13 cellular contexts compared by ENCODE assay signal in the genomic region with DNA sequence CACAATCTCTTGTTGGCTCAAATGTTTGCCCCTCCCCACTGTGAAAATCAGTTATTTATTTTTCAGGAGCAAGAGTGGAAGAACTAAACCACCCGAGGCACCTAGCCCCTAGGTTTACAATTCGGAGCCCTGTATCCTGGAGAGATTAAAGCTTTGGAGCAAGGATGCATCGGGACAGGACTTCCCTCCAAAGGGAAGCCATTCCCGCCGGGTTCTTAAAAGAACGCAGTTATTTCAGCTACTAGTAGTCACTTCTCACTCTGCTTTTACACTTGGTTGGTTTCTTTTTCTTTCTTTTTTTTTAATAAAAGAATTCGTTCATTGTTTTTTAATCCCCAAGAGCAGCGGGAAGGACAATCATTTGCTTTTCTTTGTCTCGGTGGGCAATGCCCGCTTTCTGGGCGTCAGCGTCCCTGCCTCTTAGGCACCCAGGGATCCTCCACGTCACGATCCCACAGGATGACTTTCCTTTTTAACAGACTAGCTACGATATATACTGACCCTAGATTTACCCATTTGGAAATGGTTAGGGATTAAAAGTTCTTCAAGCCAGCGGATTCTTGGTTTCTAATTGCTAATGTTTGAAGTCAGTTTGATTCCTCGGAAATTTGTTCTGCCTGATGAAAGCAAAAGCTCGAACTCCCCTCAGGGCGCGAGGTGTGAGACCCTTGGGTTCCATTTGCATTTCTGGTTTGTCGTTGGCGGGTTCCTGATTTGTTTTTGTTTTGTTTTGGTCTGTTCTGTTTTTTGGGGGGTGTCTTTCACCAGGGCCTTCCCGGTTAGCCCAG. TPM values are rescaled to one million over a fixed set of nuclear protein-coding genes. Genes with fewer than 3 reads are reported as not detected.
DNase-seq lines count a peak whose midpoint lies in the region; ATAC-seq, FAIRE-seq and TF ChIP-seq lines count a peak whose summit lies in the region.
"Had no signal": no experiment of that assay in that cellular context is flagged by ENCODE, and none has a peak within 500 bp of the region (broad histone marks: within the 10 kb centered on the region; RNA-seq: fewer than 3 reads in every experiment).

No MANE protein-coding gene starts in this region.

- H3K27ac ChIP-seq in SJSA1 (peak overlapping the region; percentile 89), psoas muscle (peak overlapping the region; percentile 31)
- H3K27ac ChIP-seq: epithelial cell of prostate had no signal

- H3K27me3 ChIP-seq in SJSA1 (replicated peaks) (no peaks in the 10 kb centered on the region), psoas muscle (ENCODE audit: insufficient read depth in 3 of 3, low read length in 2 of 3) (no peaks in the 10 kb centered on the region)

- H3K36me3 ChIP-seq in SJSA1 (peaks cover 75% of the 10 kb centered on the region), psoas muscle (ENCODE audit: insufficient read depth in 1 of 2, low read depth in 1 of 2) (no peaks in the 10 kb centered on the region)

- TF ChIP-seq CTCF in fibroblast of mammary gland (conservative IDR thresholded peaks at IDR 0.05; ENCODE audit: control insufficient read depth, insufficient read depth, low read depth, low read length) (no peak), psoas muscle (IDR thresholded peaks at IDR 0.05) (no peak)

- DNase-seq in GM19239 (ENCODE audit: insufficient read length, low spot score) (no peak), SJSA1 (ENCODE audit: low read depth in 1 of 2, low spot score in 2 of 2) (peak in 1 of 2 experiments; percentile 82), fibroblast of mammary gland (ENCODE audit: low read depth) (peak; percentile 56), psoas muscle (no peak), T-helper 2 cell (no peak), NCI-H2029 (lab: John Stamatoyannopoulos, UW) (no peak)
- DNase-seq in effector CD8-positive, alpha-beta T cell (lab: John Stamatoyannopoulos, UW) = no peak
- DNase-seq: aorta; CD4-positive, alpha-beta memory T cell; MV-4-11; PC-3 had no signal

- WGBS in psoas muscle, 3 donors = 63 to 71% (median 65%) methylated on average over 23 of the region's 23 CpGs

- peak overlapping the region; percentile 40 for H3K4me3 ChIP-seq in SJSA1
- H3K4me3 ChIP-seq in fibroblast of mammary gland (ENCODE audit: control insufficient read depth, low read depth, low read length) = peak overlapping the region; percentile 27
- H3K4me3 ChIP-seq in psoas muscle = peak overlapping the region; percentile 31

- no peak for ATAC-seq in psoas muscle
- ATAC-seq: PC-3 had no signal

- intact Hi-C loops in psoas muscle (cut with DNase I) = no loop called here

- H3K9me3 ChIP-seq in SJSA1 (replicated peaks) = no peaks in the 10 kb centered on the region
- no peaks in the 10 kb centered on the region for H3K9me3 ChIP-seq in psoas muscle

- H3K4me1 ChIP-seq in SJSA1 (replicated peaks) (peaks cover 58% of the 10 kb centered on the region), psoas muscle (peaks cover 73% of the 10 kb centered on the region)

- FAIRE-seq in GM19239 (lab: Jason Lieb, UNC) = peak; percentile 42
- FAIRE-seq: islet of Langerhans had no signal

RNA-seq across cellular contexts. Expression of gene TBX15, which starts 9.0 kb away (rescaled TPM):
- total RNA-seq in SJSA1 (2014; rRNA removed; shearing (Covaris generic)) = 16.0 and 31.0 TPM in 2 replicates
- total RNA-seq in psoas muscle = 100 to 1,000 TPM in 3 of 4 donors, 10 to 100 TPM in 1; 62.5 to 220 (median 143) TPM
- 100 to 1,000 TPM in 1 of 3 donors, 10 to 100 TPM in 2; 37.0 to 105 (median 53.8) TPM for polyA plus RNA-seq in psoas muscle
- total RNA-seq: CD4-positive, alpha-beta memory T cell had no signal
